ENCODE assay signal across 18 cellular contexts in genomic region chr2:72211777-72212515, GRCh38.
DNase-seq lines count a peak whose midpoint lies in the region; ATAC-seq and TF ChIP-seq lines count a peak whose summit lies in the region.
"Had no signal": no experiment of that assay in that cellular context is flagged by ENCODE, and none has a peak within 500 bp of the region (broad histone marks: within the 10 kb centered on the region; RNA-seq: fewer than 3 reads in every experiment).

No MANE protein-coding gene starts in this region.

- ATAC-seq in esophagus mucosa: peak; percentile 35
- ATAC-seq in HG03457 (IDR thresholded peaks at IDR 0.05; ENCODE audit: unreplicated experiment): no peak
- no peak for ATAC-seq in HG03378 (IDR thresholded peaks at IDR 0.05; ENCODE audit: unreplicated experiment)
- ATAC-seq: stimulated activated naive B cell treated with anti-CD40 and anti-IgM and Interleukin-4, amounts not matched to agents 10 μg/mL and 1 μg/mL and 100 μg/mL, for 72 hours; T-helper 17 cell had no signal

- peak overlapping the region; percentile 95 for H3K27ac Mint-ChIP-seq in mesothelial cell of epicardium
- H3K27ac Mint-ChIP-seq: CD8-positive, alpha-beta memory T cell; endodermal cell; stimulated activated naive B cell treated with anti-CD40 and anti-IgM and Interleukin-4, amounts not matched to agents 10 μg/mL and 1 μg/mL and 100 μg/mL, for 72 hours; T-helper 17 cell had no signal

- H3K27me3 Mint-ChIP-seq in mesothelial cell of epicardium (ENCODE audit: low read depth): no peaks in the 10 kb centered on the region
- H3K27me3 Mint-ChIP-seq: CD8-positive, alpha-beta memory T cell; IgD-negative memory B cell; stimulated activated naive B cell treated with anti-CD40 and anti-IgM and Interleukin-4, amounts not matched to agents 10 μg/mL and 1 μg/mL and 100 μg/mL, for 72 hours; T-helper 17 cell had no signal

- DNase-seq in AG08395 (ENCODE audit: low spot score) (peak; percentile 74), LHCN-M2 (ENCODE audit: low read depth) (peak; percentile 41), mesothelial cell of epicardium (ENCODE audit: low spot score in 2 of 2, unreplicated experiment in 2 of 2) (no peak), occipital lobe (lab: John Stamatoyannopoulos, UW) (no peak), SW480 (ENCODE audit: low spot score) (no peak)
- DNase-seq: activated CD4-positive, CD25-positive, alpha-beta regulatory T cell; amygdala; CD8-positive, alpha-beta memory T cell; endodermal cell; NCI-H2029; NCI-H510A; SIG-M5; stimulated activated naive B cell treated with anti-CD40 and anti-IgM and Interleukin-4, amounts not matched to agents 10 μg/mL and 1 μg/mL and 100 μg/mL, for 72 hours; T-helper 17 cell had no signal

- no peak for TF ChIP-seq CTCF in mesothelial cell of epicardium (IDR thresholded peaks at IDR 0.05; ENCODE audit: unreplicated experiment)

- no peak overlapping the region for H3K4me3 Mint-ChIP-seq in mesothelial cell of epicardium
- H3K4me3 Mint-ChIP-seq: CD8-positive, alpha-beta memory T cell; endodermal cell; IgD-negative memory B cell; stimulated activated naive B cell treated with anti-CD40 and anti-IgM and Interleukin-4, amounts not matched to agents 10 μg/mL and 1 μg/mL and 100 μg/mL, for 72 hours; T-helper 17 cell had no signal

- H3K4me1 Mint-ChIP-seq in mesothelial cell of epicardium: peaks cover 73% of the 10 kb centered on the region
- H3K4me1 Mint-ChIP-seq: CD8-positive, alpha-beta memory T cell; IgD-negative memory B cell had no signal

- peaks cover 9% of the 10 kb centered on the region for H3K36me3 Mint-ChIP-seq in mesothelial cell of epicardium
- H3K36me3 Mint-ChIP-seq: stimulated activated naive B cell treated with anti-CD40 and anti-IgM and Interleukin-4, amounts not matched to agents 10 μg/mL and 1 μg/mL and 100 μg/mL, for 72 hours had no signal

- H3K9me3 Mint-ChIP-seq in mesothelial cell of epicardium: peaks cover 9% of the 10 kb centered on the region
- H3K9me3 Mint-ChIP-seq: CD8-positive, alpha-beta memory T cell; endodermal cell had no signal

Comparison
In these comparisons a context has a peak if more than half of its experiments do, and no peak if none do; other contexts are left out.
1. DNase-seq: peak in AG08395 (single experiment) and LHCN-M2 (single experiment); none in mesothelial cell of epicardium (0 of 2), occipital lobe (single experiment) and SW480 (single experiment).